In the genomic region with DNA sequence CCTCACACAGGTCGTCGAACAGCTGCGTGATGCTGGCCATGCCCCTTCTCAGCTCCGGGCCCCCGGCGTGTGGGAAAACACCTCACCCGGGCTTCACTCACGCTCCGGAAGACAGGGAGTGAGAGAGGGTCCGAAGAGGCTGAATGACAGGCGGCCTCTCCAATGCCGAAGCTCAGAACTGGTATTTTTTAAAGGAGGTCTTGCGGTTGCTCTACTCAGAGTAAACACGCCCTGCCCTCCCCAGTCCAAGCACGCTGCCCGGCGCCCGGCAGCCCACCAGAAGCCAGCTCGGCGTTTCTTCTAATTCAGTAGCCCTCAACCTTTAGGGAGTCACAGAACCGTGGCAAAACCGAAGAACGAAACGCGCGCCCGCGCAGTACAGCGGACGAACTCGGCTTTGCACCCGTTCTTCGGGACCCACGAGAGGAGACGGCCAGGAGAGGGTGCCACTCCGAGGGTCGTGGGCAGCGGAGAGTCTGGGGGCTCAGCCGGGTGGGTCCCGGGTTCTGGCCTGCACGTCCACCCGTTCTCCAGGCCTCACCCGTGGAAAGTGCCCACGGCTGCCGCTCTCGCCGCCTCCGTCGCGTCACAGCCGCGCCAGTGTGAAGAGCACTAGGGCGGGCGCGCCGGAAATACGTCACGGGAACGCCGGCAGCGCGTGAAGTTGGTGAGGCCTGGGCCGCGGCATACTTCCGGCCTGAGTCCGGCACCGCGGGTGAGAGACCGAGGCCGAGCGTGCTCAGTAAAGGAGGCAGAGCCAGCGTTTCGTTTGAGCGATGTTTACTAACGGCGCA, we compare ENCODE assay signal across 1 cellular context.
TF ChIP-seq lines count a peak whose summit lies in the region.

TUBGCP6 (minus strand) TSS at position 604 of the 794 bp plus-strand sequence; CDS start at position 40, 564 bp downstream.

TF ChIP-seq in H1, 55 proteins besides CTCF, POLR2A, EP300 and RAD21 (continued from another document):
- TF ChIP-seq CHD7 (IDR thresholded peaks at IDR 0.05; ENCODE audit: insufficient replicate concordance, low read length) (no peak), E2F6 (IDR thresholded peaks at IDR 0.05) (no peak), BACH1 (IDR thresholded peaks at IDR 0.05; ENCODE audit: low read length) (peak; percentile 68), NRF1 (IDR thresholded peaks at IDR 0.05; ENCODE audit: low read depth, low read length) (no peak), JUND (IDR thresholded peaks at IDR 0.05; ENCODE audit: low read length) (no peak; the same call in 1 of the 2 replicates)
- TF ChIP-seq, protein P1, sequence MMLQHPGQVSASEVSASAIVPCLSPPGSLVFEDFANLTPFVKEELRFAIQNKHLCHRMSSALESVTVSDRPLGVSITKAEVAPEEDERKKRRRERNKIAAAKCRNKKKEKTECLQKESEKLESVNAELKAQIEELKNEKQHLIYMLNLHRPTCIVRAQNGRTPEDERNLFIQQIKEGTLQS (IDR thresholded peaks at IDR 0.05; ENCODE audit: insufficient read depth, low read depth, low read length), result peak; percentile 92
